In genomic region chr7:153590136-153590535, GRCh38 we compare ENCODE assay signal across 31 cellular contexts.
"Had no signal": no experiment of that assay in that cellular context is flagged by ENCODE, and none has a peak within 500 bp of the region (broad histone marks: within the 10 kb centered on the region; RNA-seq: fewer than 3 reads in every experiment).

No MANE protein-coding gene starts in this region.

- H3K36me3 ChIP-seq: adrenal gland, esophagus squamous epithelium, gastroesophageal sphincter, heart right ventricle had no signal

- ATAC-seq: activated CD4-positive, alpha-beta T cell treated with anti-CD3 and anti-CD28 coated beads for 36 hours; activated CD8-positive, alpha-beta memory T cell treated with anti-CD3 and anti-CD28 coated beads, Interleukin-2, amount 10 ng/mL, durations not matched to agents 7 days and 5 days; activated CD8-positive, alpha-beta T cell treated with anti-CD3 and anti-CD28 coated beads, Interleukin-2, amount 10 ng/mL, durations not matched to agents 7 days and 5 days; activated naive CD8-positive, alpha-beta T cell treated with anti-CD3 and anti-CD28 coated beads, Interleukin-2, amount 50 U/mL, for 24 hours; body of pancreas; effector memory CD8-positive, alpha-beta T cell; gastroesophageal sphincter; heart right ventricle had no signal

- H3K4me1 ChIP-seq: adrenal gland, body of pancreas, esophagus squamous epithelium, gastroesophageal sphincter, heart right ventricle had no signal

- FAIRE-seq: colon, endometrium, endothelial cell of umbilical vein had no signal

- H3K27me3 ChIP-seq: adrenal gland, body of pancreas, esophagus squamous epithelium, gastroesophageal sphincter, heart right ventricle had no signal

- H3K27ac ChIP-seq: adrenal gland, body of pancreas, epithelial cell of prostate, esophagus squamous epithelium, gastroesophageal sphincter, heart right ventricle had no signal

- DNase-seq: activated CD4-positive, alpha-beta memory T cell treated with anti-CD3 and anti-CD28 coated beads for 36 hours; activated CD4-positive, alpha-beta T cell treated with anti-CD3 and anti-CD28 coated beads for 36 hours; activated CD4-positive, alpha-beta T cell treated with anti-CD3 and anti-CD28 coated beads, Interleukin-2, amount 10 ng/mL, durations not matched to agents 24 days and 14 days; activated CD4-positive, CD25-positive, alpha-beta regulatory T cell; activated CD4-positive, CD25-positive, alpha-beta regulatory T cell treated with anti-CD3 and anti-CD28 coated beads, Interleukin-2, amount 50 U/mL, for 72 hours; activated CD8-positive, alpha-beta memory T cell treated with anti-CD3 and anti-CD28 coated beads, Interleukin-2, amount 10 ng/mL, durations not matched to agents 7 days and 5 days; activated CD8-positive, alpha-beta memory T cell treated with anti-CD3 and anti-CD28 coated beads, Interleukin-2, amount 50 U/mL, for 4 hours; activated CD8-positive, alpha-beta T cell treated with anti-CD3 and anti-CD28 coated beads, Interleukin-2, amount 10 ng/mL, durations not matched to agents 7 days and 5 days; activated effector memory CD4-positive, alpha-beta T cell treated with anti-CD3 and anti-CD28 coated beads, Interleukin-2, amount 50 U/mL, for 16 hours; activated naive CD4-positive, alpha-beta T cell treated with anti-CD3 and anti-CD28 coated beads for 36 hours; activated naive CD8-positive, alpha-beta T cell treated with anti-CD3 and anti-CD28 coated beads for 36 hours; activated naive CD8-positive, alpha-beta T cell treated with anti-CD3 and anti-CD28 coated beads, Interleukin-2, amount 50 U/mL, for 24 hours; activated T-cell treated with anti-CD3 and anti-CD28 coated beads, Interleukin-2, amount 50 U/mL, for 1 hour; activated T-cell treated with anti-CD3 and anti-CD28 coated beads, Interleukin-2, amount 50 U/mL, for 48 hours; adrenal gland; amygdala; aorta; body of pancreas; cortex of kidney; dermis blood vessel endothelial cell; effector CD4-positive, alpha-beta T cell; effector memory CD8-positive, alpha-beta T cell; esophagus squamous epithelium; foreskin melanocyte; heart right ventricle; T-helper 2 cell had no signal

- H3K4me3 ChIP-seq: adrenal gland, body of pancreas, esophagus squamous epithelium, gastroesophageal sphincter, heart right ventricle had no signal

- H3K9me3 ChIP-seq: adrenal gland, body of pancreas, gastroesophageal sphincter had no signal
